ENCODE assay signal across 19 cellular contexts in genomic region chr16:67387479-67388079, GRCh38. TPM values are rescaled to one million over a fixed set of nuclear protein-coding genes. Genes with fewer than 3 reads are reported as not detected.
"Had no signal": no experiment of that assay in that cellular context is flagged by ENCODE, and none has a peak within 500 bp of the region (broad histone marks: within the 10 kb centered on the region; RNA-seq: fewer than 3 reads in every experiment).

No MANE protein-coding gene starts in this region.

- H3K4me1 ChIP-seq: uterus had no signal

- ATAC-seq: effector memory CD8-positive, alpha-beta T cell; gastrocnemius medialis; heart right ventricle; left lobe of liver; mucosa of descending colon; naive thymus-derived CD8-positive, alpha-beta T cell had no signal

- H3K27ac ChIP-seq: epithelial cell of prostate, esophagus muscularis mucosa, heart right ventricle, thyroid gland, uterus had no signal

- H3K36me3 Mint-ChIP-seq: naive thymus-derived CD8-positive, alpha-beta T cell; type B pancreatic cell had no signal

- H3K4me3 ChIP-seq: esophagus muscularis mucosa, gastrocnemius medialis, heart right ventricle, mucosa of descending colon, thyroid gland, uterus had no signal

- DNase-seq: effector memory CD8-positive, alpha-beta T cell; gastrocnemius medialis; heart right ventricle; kidney glomerular epithelial cell; mammary epithelial cell; mucosa of descending colon; naive thymus-derived CD8-positive, alpha-beta T cell; small intestine; stimulated activated CD4-positive, alpha-beta T cell treated with anti-CD3 and anti-CD28 coated beads, Interleukin-2, amount 100 ng/mL, for 48 hours; stimulated activated naive CD4-positive, alpha-beta T cell treated with Interleukin-2 at 50 U/mL for 16 hours; thyroid gland; uterus had no signal

- H3K27me3 ChIP-seq: esophagus muscularis mucosa, gastrocnemius medialis, thyroid gland, uterus had no signal

- H3K9me3 Mint-ChIP-seq: dendritic cell treated with granulocyte-macrophage colony-stimulating factor and Interleukin-4, amounts not matched to agents 40 ng/mL and 50 ng/mL, for 4 days; effector memory CD8-positive, alpha-beta T cell; naive thymus-derived CD8-positive, alpha-beta T cell; type B pancreatic cell had no signal

- H3K27ac Mint-ChIP-seq: dendritic cell treated with granulocyte-macrophage colony-stimulating factor and Interleukin-4, amounts not matched to agents 40 ng/mL and 50 ng/mL, for 4 days; naive thymus-derived CD8-positive, alpha-beta T cell; type B pancreatic cell had no signal

- H3K4me3 Mint-ChIP-seq: dendritic cell treated with granulocyte-macrophage colony-stimulating factor and Interleukin-4, amounts not matched to agents 40 ng/mL and 50 ng/mL, for 4 days; effector memory CD8-positive, alpha-beta T cell; naive thymus-derived CD8-positive, alpha-beta T cell; type B pancreatic cell had no signal

- H3K9me3 ChIP-seq: esophagus muscularis mucosa, gastrocnemius medialis, heart right ventricle, mucosa of descending colon, thyroid gland, uterus had no signal

- H3K36me3 ChIP-seq: gastrocnemius medialis, heart right ventricle, thyroid gland, uterus had no signal

RNA-seq across cellular contexts. Expression of gene TPPP3, which starts 5.7 kb away (rescaled TPM):
- total RNA-seq: mammary epithelial cell; naive thymus-derived CD8-positive, alpha-beta T cell had no signal
- polyA plus RNA-seq: naive thymus-derived CD8-positive, alpha-beta T cell had no signal

RNA-seq across cellular contexts. Expression of gene HSD11B2, which starts 43.3 kb away (rescaled TPM):
- total RNA-seq: fibroblast of villous mesenchyme; naive thymus-derived CD8-positive, alpha-beta T cell; pulmonary artery endothelial cell had no signal
- polyA plus RNA-seq: naive thymus-derived CD8-positive, alpha-beta T cell had no signal
